ENCODE assay signal across 2 cellular contexts in the genomic region with DNA sequence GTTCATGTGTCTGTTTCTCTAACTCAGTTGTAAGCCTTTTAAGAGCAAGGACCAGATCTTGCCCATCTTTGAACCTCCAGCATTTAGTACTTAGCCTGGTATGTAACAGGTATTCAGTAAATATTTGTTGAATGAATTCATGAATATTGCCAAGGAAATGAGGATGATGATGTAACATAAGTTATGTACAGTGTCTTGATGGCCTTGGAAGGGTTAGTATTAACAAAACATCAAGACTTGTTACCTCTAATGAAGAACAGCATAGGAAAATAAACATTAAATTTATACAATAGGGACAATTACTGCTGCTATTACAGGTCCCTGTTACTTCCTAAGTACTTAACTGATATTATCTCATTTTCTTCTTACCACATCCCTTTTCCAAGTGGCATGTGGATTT.
A peak's percentile ranks its signal among the peaks of the same experiment; 100 is the strongest.
TF ChIP-seq lines count a peak whose summit lies in the region.

No MANE protein-coding gene starts in this region.

TF ChIP-seq in IMR-90, 13 proteins besides CTCF, POLR2A, EP300 and RAD21:
- TF ChIP-seq BHLHE40 (IDR thresholded peaks at IDR 0.05; ENCODE audit: low read depth, low read length): no peak
- TF ChIP-seq CEBPB (IDR thresholded peaks at IDR 0.05; ENCODE audit: low read depth, low read length): 0 out of 2 replicates have a peak, but pooled peaks have one; percentile 16
- TF ChIP-seq MXI1 (IDR thresholded peaks at IDR 0.05; ENCODE audit: borderline replicate concordance, low read depth, low read length): no peak

TF ChIP-seq in K562, 482 proteins besides CTCF, POLR2A, EP300 and RAD21:
- TF ChIP-seq, protein P1, sequence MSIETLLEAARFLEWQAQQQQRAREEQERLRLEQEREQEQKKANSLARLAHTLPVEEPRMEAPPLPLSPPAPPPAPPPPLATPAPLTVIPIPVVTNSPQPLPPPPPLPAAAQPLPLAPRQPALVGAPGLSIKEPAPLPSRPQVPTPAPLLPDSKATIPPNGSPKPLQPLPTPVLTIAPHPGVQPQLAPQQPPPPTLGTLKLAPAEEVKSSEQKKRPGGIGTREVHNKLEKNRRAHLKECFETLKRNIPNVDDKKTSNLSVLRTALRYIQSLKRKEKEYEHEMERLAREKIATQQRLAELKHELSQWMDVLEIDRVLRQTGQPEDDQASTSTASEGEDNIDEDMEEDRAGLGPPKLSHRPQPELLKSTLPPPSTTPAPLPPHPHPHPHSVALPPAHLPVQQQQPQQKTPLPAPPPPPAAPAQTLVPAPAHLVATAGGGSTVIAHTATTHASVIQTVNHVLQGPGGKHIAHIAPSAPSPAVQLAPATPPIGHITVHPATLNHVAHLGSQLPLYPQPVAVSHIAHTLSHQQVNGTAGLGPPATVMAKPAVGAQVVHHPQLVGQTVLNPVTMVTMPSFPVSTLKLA (conservative IDR thresholded peaks at IDR 0.05): no peak
- no peak for TF ChIP-seq CBX8 (IDR thresholded peaks at IDR 0.05; ENCODE audit: borderline replicate concordance, extremely low read depth, low read depth, low read length, poor library complexity, severe bottlenecking)
- TF ChIP-seq, protein P2, sequence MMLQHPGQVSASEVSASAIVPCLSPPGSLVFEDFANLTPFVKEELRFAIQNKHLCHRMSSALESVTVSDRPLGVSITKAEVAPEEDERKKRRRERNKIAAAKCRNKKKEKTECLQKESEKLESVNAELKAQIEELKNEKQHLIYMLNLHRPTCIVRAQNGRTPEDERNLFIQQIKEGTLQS (IDR thresholded peaks at IDR 0.05): peak; percentile 29; the same call in 1 of the 2 replicates
- TF ChIP-seq, protein P2 (CRISPR knock-in tag; conservative IDR thresholded peaks at IDR 0.05): no peak
- TF ChIP-seq CEBPG (CRISPR knock-in tag; IDR thresholded peaks at IDR 0.05): no peak
- TF ChIP-seq CEBPG (tag; conservative IDR thresholded peaks at IDR 0.05 in 1 of 2, IDR thresholded peaks at IDR 0.05 in 1 of 2): peak; percentile 17 to 60; a peak in 1 of 4 replicates
TF ChIP-seq in K562: peak in this region for 2.
